27 cellular contexts compared by ENCODE assay signal in the genomic region with DNA sequence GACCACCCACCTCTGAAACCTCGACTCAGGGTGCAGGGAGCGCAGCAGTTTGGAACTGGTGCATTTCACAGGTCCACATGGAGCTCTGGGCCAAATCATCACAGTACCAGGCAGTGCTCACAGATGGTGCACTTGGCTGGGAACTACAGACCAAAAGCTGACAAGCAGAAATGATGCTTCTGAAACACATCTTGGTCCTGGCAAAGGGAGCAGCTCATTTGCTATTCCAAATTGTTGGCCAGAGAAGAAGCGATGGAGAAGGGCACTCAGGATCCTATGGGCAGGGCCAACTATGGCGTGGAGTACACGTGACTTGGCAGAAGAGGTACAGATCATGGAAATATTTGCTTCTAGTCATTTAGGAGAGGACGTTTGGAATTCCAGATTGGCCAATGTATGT.
"Had no signal": no experiment of that assay in that cellular context is flagged by ENCODE, and none has a peak within 500 bp of the region (broad histone marks: within the 10 kb centered on the region; RNA-seq: fewer than 3 reads in every experiment).

No MANE protein-coding gene starts in this region.

- ATAC-seq: effector memory CD8-positive, alpha-beta T cell; heart right ventricle; naive thymus-derived CD4-positive, alpha-beta T cell; right lobe of liver; stimulated activated naive B cell treated with anti-CD40 and anti-IgM and Interleukin-4, amounts not matched to agents 10 μg/mL and 1 μg/mL and 100 μg/mL, for 72 hours had no signal

- H3K4me1 Mint-ChIP-seq: memory B cell; mesothelial cell of epicardium; naive thymus-derived CD4-positive, alpha-beta T cell; nephron progenitor cell; stimulated activated naive B cell treated with anti-CD40 and anti-IgM and Interleukin-4, amounts not matched to agents 10 μg/mL and 1 μg/mL and 100 μg/mL, for 72 hours had no signal

- H3K4me3 Mint-ChIP-seq: effector memory CD8-positive, alpha-beta T cell; memory B cell; mesothelial cell of epicardium; naive thymus-derived CD4-positive, alpha-beta T cell; nephron progenitor cell; stimulated activated naive B cell treated with anti-CD40 and anti-IgM and Interleukin-4, amounts not matched to agents 10 μg/mL and 1 μg/mL and 100 μg/mL, for 72 hours; stimulated activated naive CD8-positive, alpha-beta T cell treated with anti-CD3 and anti-CD28 coated beads, Interleukin-15, Interleukin-2, amounts not matched to agents 100 ng/mL and 50 ng/mL, for 24 hours had no signal

- H3K4me1 ChIP-seq: esophagus squamous epithelium, right lobe of liver, suprapubic skin, transverse colon, vagina had no signal

- H3K9me3 ChIP-seq: esophagus squamous epithelium, ovary, right lobe of liver, suprapubic skin, vagina had no signal

- DNase-seq: dermis blood vessel endothelial cell; effector memory CD8-positive, alpha-beta T cell; erythroblast; esophagus squamous epithelium; foreskin melanocyte; glutamatergic neuron; heart right ventricle; islet precursor cell; kidney glomerular epithelial cell; naive thymus-derived CD4-positive, alpha-beta T cell; nephron progenitor cell; nucleus accumbens; ovary; right lobe of liver; small intestine; stimulated activated CD4-positive, alpha-beta T cell treated with anti-CD3 and anti-CD28 coated beads, Interleukin-15, amount 100 ng/mL, for 24 hours; stimulated activated CD4-positive, alpha-beta T cell treated with anti-CD3 and anti-CD28 coated beads, Interleukin-2, amount 100 ng/mL, for 48 hours; stimulated activated naive B cell treated with anti-CD40 and anti-IgM and Interleukin-4, amounts not matched to agents 10 μg/mL and 1 μg/mL and 100 μg/mL, for 72 hours; transverse colon had no signal

- H3K36me3 ChIP-seq: esophagus squamous epithelium, heart right ventricle, ovary, right lobe of liver, suprapubic skin, transverse colon, vagina had no signal

- H3K36me3 Mint-ChIP-seq: memory B cell; mesothelial cell of epicardium; stimulated activated naive B cell treated with anti-CD40 and anti-IgM and Interleukin-4, amounts not matched to agents 10 μg/mL and 1 μg/mL and 100 μg/mL, for 72 hours had no signal

- H3K4me3 ChIP-seq: coronary artery, esophagus squamous epithelium, heart right ventricle, lung, ovary, right lobe of liver, suprapubic skin, transverse colon, vagina had no signal

- H3K27ac Mint-ChIP-seq: effector memory CD8-positive, alpha-beta T cell; memory B cell; mesothelial cell of epicardium; naive thymus-derived CD4-positive, alpha-beta T cell; nephron progenitor cell; progenitor cell of endocrine pancreas; stimulated activated naive B cell treated with anti-CD40 and anti-IgM and Interleukin-4, amounts not matched to agents 10 μg/mL and 1 μg/mL and 100 μg/mL, for 72 hours; stimulated activated naive CD8-positive, alpha-beta T cell treated with anti-CD3 and anti-CD28 coated beads, Interleukin-15, Interleukin-2, amounts not matched to agents 100 ng/mL and 50 ng/mL, for 24 hours had no signal

- H3K27me3 ChIP-seq: esophagus squamous epithelium, heart right ventricle, ovary, right lobe of liver, suprapubic skin, transverse colon, vagina had no signal

- H3K27ac ChIP-seq: coronary artery, esophagus squamous epithelium, heart right ventricle, ovary, right lobe of liver, suprapubic skin, transverse colon, vagina had no signal

- H3K27me3 Mint-ChIP-seq: effector memory CD8-positive, alpha-beta T cell; memory B cell; naive thymus-derived CD4-positive, alpha-beta T cell; stimulated activated naive B cell treated with anti-CD40 and anti-IgM and Interleukin-4, amounts not matched to agents 10 μg/mL and 1 μg/mL and 100 μg/mL, for 72 hours; stimulated activated naive CD8-positive, alpha-beta T cell treated with anti-CD3 and anti-CD28 coated beads, Interleukin-15, Interleukin-2, amounts not matched to agents 100 ng/mL and 50 ng/mL, for 24 hours had no signal
